In genomic region chr1:224564491-224565084, GRCh38 we compare ENCODE assay signal across 1 cellular context.
TF ChIP-seq lines count a peak whose summit lies in the region.

No MANE protein-coding gene starts in this region.

TF ChIP-seq in IMR-90, 13 proteins besides CTCF, POLR2A, EP300 and RAD21:
- no peak for TF ChIP-seq CEBPB (IDR thresholded peaks at IDR 0.05; ENCODE audit: low read depth, low read length)
- TF ChIP-seq FOS (IDR thresholded peaks at IDR 0.05; ENCODE audit: low read depth, low read length): no peak
